In the genomic region with DNA sequence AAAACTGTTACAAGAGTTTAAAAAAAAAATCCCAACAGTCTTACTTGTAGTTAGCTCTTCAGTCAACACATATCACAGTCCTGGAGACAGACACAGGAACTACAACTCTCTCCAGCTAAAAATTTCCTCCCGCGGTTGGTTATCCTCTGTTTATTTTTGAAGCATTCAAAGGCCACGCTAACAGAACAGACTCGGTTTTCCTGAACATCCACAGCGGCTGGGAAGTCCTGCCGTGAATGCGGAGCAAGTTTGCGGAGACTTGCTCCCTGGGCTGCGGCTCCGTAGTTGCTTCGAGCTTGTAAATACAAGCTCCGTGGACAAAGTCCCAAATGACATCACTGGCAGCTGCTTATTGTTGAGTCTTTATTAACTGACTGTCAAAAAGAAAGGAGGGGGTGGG, we compare ENCODE assay signal across 8 cellular contexts. TPM values are rescaled to one million over a fixed set of nuclear protein-coding genes. Genes with fewer than 3 reads are reported as not detected.
DNase-seq lines count a peak whose midpoint lies in the region; ATAC-seq and TF ChIP-seq lines count a peak whose summit lies in the region.

A gene (minus strand): TSS at position 292 of the 400 bp plus-strand sequence. CDS start 50,937 bp downstream, outside the sequence.

- peaks cover 8% of the 10 kb centered on the region for H3K4me1 ChIP-seq in GM23248 (ENCODE audit: insufficient read depth)

- no peak within 1 kb of the TSS for H3K27ac ChIP-seq in GM23248

- peak within 1 kb of the TSS; percentile 89 for H2AFZ ChIP-seq in GM23248

- no peaks in the 10 kb centered on the region for H3F3A ChIP-seq in GM23248 (ENCODE audit: insufficient read depth)

- WGBS in GM23248 (ENCODE audit: low coverage in 1 of 2, low lambda C conversion rate in 2 of 2, missing lambda C conversion rate in 2 of 2), 2 experiments: 6% methylated on average over 12 of the region's 12 CpGs

- H3K9me3 ChIP-seq in GM23248 (ENCODE audit: low read depth): no peaks in the 10 kb centered on the region

- TF ChIP-seq CTCF in astrocyte of the spinal cord (IDR thresholded peaks at IDR 0.05; ENCODE audit: low read depth, low read length): no peak

- H3K4me2 ChIP-seq in GM23248 (ENCODE audit: unreplicated experiment): peak within 1 kb of the TSS; percentile 73

- H3K9ac ChIP-seq in GM23248: peak within 1 kb of the TSS; percentile 44

- peak; percentile 55 for DNase-seq in GM23248
- peak; percentile 80 for DNase-seq in astrocyte of the spinal cord (ENCODE audit: low read depth, low spot score)
- DNase-seq in hypothalamus (lab: John Stamatoyannopoulos, UW): peak in 34 of 51 donors; percentile 5 to 63 (median 25)
- peak; percentile 68 for DNase-seq in renal cortical epithelial cell (ENCODE audit: low read depth)
- DNase-seq in 8988T: no peak
- DNase-seq in middle frontal gyrus (ENCODE audit: extremely low spot score, low spot score): no peak

- H3K36me3 ChIP-seq in GM23248 (ENCODE audit: low read depth): no peaks in the 10 kb centered on the region

- no peaks in the 10 kb centered on the region for H3K79me2 ChIP-seq in GM23248 (ENCODE audit: insufficient read depth)

- peak within 1 kb of the TSS; percentile 70 for H3K4me3 ChIP-seq in GM23248
- H3K4me3 ChIP-seq in astrocyte of the spinal cord (ENCODE audit: low read depth, low read length): peak within 1 kb of the TSS; percentile 14

- no peaks in the 10 kb centered on the region for H4K20me1 ChIP-seq in GM23248 (ENCODE audit: insufficient read depth)

- ATAC-seq in GM19455 (IDR thresholded peaks at IDR 0.05; ENCODE audit: unreplicated experiment) (no peak), GM19467 (IDR thresholded peaks at IDR 0.05; ENCODE audit: unreplicated experiment) (no peak)

- H3K27me3 ChIP-seq in GM23248 (replicated peaks; ENCODE audit: insufficient read depth): no peaks in the 10 kb centered on the region

- no peaks in the 10 kb centered on the region for H3K9me2 ChIP-seq in GM23248 (ENCODE audit: insufficient read depth)

- in situ Hi-C loops in GM23248 (cut with MboI) (loop anchor here (25.0 kb wide), 1 partner anchor 1031 kb away; no protein-coding TSS in a partner anchor), astrocyte of the spinal cord (cut with HindIII; ENCODE audit: low sequenced_read_pairs) (no loop called here)

RNA-seq across cellular contexts. Expression of the gene that starts here (rescaled TPM):
- total RNA-seq in GM23248 (2014; rRNA removed; shearing (Covaris generic)): 0.65 and 1.5 TPM in 2 replicates
- 0.38 and 0.86 TPM in 2 replicates for polyA plus RNA-seq in GM23248 (2016; fragmentation: Nextera tagmentation; extraction: Ambion mirVana)
- total RNA-seq in renal cortical epithelial cell: 0.55 and 0.69 TPM in 2 replicates

Comparison
In these comparisons a context has a peak if more than half of its experiments do, and no peak if none do; other contexts are left out.
1. Peak in DNase-seq in renal cortical epithelial cell; RNA of the gene not detected or under 1 TPM.
2. DNase-seq: peak in GM23248 (single experiment), astrocyte of the spinal cord (single experiment) and hypothalamus (34 of 51); none in 8988T (single experiment) and middle frontal gyrus (single experiment).